In the genomic region with DNA sequence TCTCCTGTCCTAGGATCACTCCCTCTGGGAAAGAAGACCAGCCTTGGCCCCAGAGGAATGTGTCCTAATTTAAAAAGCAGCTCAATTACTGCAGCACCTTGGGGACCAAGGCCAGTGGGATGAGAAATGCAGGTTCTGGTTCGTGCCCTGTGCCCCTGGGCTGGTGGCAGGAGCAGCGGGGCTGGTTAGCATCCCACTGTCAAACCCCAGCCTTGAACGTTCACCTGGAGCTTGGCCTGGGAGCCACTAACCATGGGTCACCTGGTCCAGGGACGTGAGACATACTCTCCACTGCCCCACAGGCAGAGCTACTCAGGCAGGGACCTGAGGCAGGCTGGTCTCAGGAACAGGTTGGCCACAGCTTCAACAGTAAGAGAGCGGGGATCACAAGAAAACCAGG, we compare ENCODE assay signal across 17 cellular contexts. TPM values are rescaled to one million over a fixed set of nuclear protein-coding genes. Genes with fewer than 3 reads are reported as not detected.
A peak's percentile ranks its signal among the peaks of the same experiment; 100 is the strongest.
DNase-seq lines count a peak whose midpoint lies in the region; ATAC-seq, FAIRE-seq and TF ChIP-seq lines count a peak whose summit lies in the region.
"Had no signal": no experiment of that assay in that cellular context is flagged by ENCODE, and none has a peak within 500 bp of the region (broad histone marks: within the 10 kb centered on the region; RNA-seq: fewer than 3 reads in every experiment).

No MANE protein-coding gene starts in this region.

- no peaks in the 10 kb centered on the region for H3K79me2 ChIP-seq in H9 (ENCODE audit: insufficient read depth, low read length)
- H3K79me2 ChIP-seq in astrocyte (ENCODE audit: insufficient read depth, low read length) = no peaks in the 10 kb centered on the region

- H2BK15ac ChIP-seq in H9 (ENCODE audit: low read depth, low read length) = no peak overlapping the region

- H2BK120ac ChIP-seq in H9 (ENCODE audit: low read depth, low read length, poor library complexity, severe bottlenecking) = no peak overlapping the region

- H3K4me3 ChIP-seq in BLaER1 treated with 17β-estradiol and CSF1 and Interleukin-3, amounts not matched to agents 10 nM and 100 nM = no peak overlapping the region
- H3K4me3 ChIP-seq in astrocyte (ENCODE audit: insufficient read depth, low read depth, low read length) (no peak overlapping the region), psoas muscle (no peak overlapping the region)

- H2AFZ ChIP-seq in H9 (ENCODE audit: low read length) (no peak overlapping the region), astrocyte (ENCODE audit: low read depth, low read length) (no peak overlapping the region)

- H3K27ac Mint-ChIP-seq in H9 (no peak overlapping the region), astrocyte (ENCODE audit: unreplicated experiment) (peak overlapping the region; percentile 34), CD14-positive monocyte (no peak overlapping the region)
- H3K27ac Mint-ChIP-seq: activated naive CD8-positive, alpha-beta T cell; dendritic cell treated with granulocyte-macrophage colony-stimulating factor and Interleukin-4, amounts not matched to agents 40 ng/mL and 50 ng/mL, for 4 days had no signal

- H3K4me2 ChIP-seq in BLaER1 treated with 17β-estradiol and CSF1 and Interleukin-3, amounts not matched to agents 10 nM and 100 nM = peak overlapping the region; percentile 68 to 93 (median 82); a peak in 20 of 22 replicates
- H3K4me2 ChIP-seq in H9 (ENCODE audit: insufficient read depth, insufficient read length, low read length) (no peak overlapping the region), astrocyte (ENCODE audit: low read length) (peak overlapping the region; percentile 42)

- WGBS in H9 (ENCODE audit: extremely low coverage, insufficient read length, low lambda C conversion rate) = no CpG with 5 or more reads among the region's 5 CpGs
- WGBS in psoas muscle, 3 donors = 73 to 93% (median 74%) methylated on average over 5 of the region's 5 CpGs

- TF ChIP-seq CTCF in H9 (conservative IDR thresholded peaks at IDR 0.05) (no peak), astrocyte (IDR thresholded peaks at IDR 0.05; ENCODE audit: insufficient read depth, low read depth, low read length) (no peak), psoas muscle (IDR thresholded peaks at IDR 0.05) (no peak), CD14-positive monocyte (IDR thresholded peaks at IDR 0.05) (no peak)

- H3K14ac ChIP-seq in H9 (ENCODE audit: insufficient read depth, low read length) = no peak overlapping the region

- H3K56ac ChIP-seq in H9 (ENCODE audit: insufficient read length, low read depth, low read length) = no peak overlapping the region

- FAIRE-seq in astrocyte (lab: Jason Lieb, UNC) = no peak

- no peak overlapping the region for H3T11ph ChIP-seq in H9 (ENCODE audit: low read length)

- no peaks in the 10 kb centered on the region for H3K27me3 ChIP-seq in BLaER1 treated with 17β-estradiol and CSF1 and Interleukin-3, amounts not matched to agents 10 nM and 100 nM
- H3K27me3 ChIP-seq in H9 (ENCODE audit: insufficient read depth, low read length) (no peaks in the 10 kb centered on the region; the same call in 1 of the 2 replicates), astrocyte (ENCODE audit: insufficient read depth, low read length) (no peaks in the 10 kb centered on the region), psoas muscle (ENCODE audit: insufficient read depth in 3 of 3, low read length in 2 of 3) (no peaks in the 10 kb centered on the region)

- no peak for ATAC-seq in psoas muscle

- no peak overlapping the region for H4K5ac ChIP-seq in H9 (ENCODE audit: insufficient read length, low read depth, low read length)

- peak overlapping the region in 6 of 11 experiments; percentile 41 to 75 (median 58); a peak in 11 of 22 replicates for H3K27ac ChIP-seq in BLaER1 treated with 17β-estradiol and CSF1 and Interleukin-3, amounts not matched to agents 10 nM and 100 nM
- no peak overlapping the region for H3K27ac ChIP-seq in H9 (ENCODE audit: insufficient read length, low read depth, low read length)
- H3K27ac ChIP-seq in astrocyte (ENCODE audit: low read depth, low read length) = peak overlapping the region; percentile 17
- H3K27ac ChIP-seq in psoas muscle = peak overlapping the region; percentile 82
- H3K27ac ChIP-seq: foreskin keratinocyte had no signal

- H3K9me3 Mint-ChIP-seq in H9 (peaks cover 13 to 14% of the 10 kb centered on the region in 2 experiments), astrocyte (ENCODE audit: unreplicated experiment) (peaks cover 4% of the 10 kb centered on the region), CD14-positive monocyte (peaks cover 0 to 7% (median 1%) of the 10 kb centered on the region in 7 donors)
- H3K9me3 Mint-ChIP-seq: activated T-cell treated with anti-CD3 and anti-CD28 coated beads, Interleukin-2, amount 50 U/mL, for 4 hours; dendritic cell treated with granulocyte-macrophage colony-stimulating factor and Interleukin-4, amounts not matched to agents 40 ng/mL and 50 ng/mL, for 4 days had no signal

- H3K18ac ChIP-seq in H9 (ENCODE audit: insufficient read length, low read depth, low read length) = no peak overlapping the region

- no peak overlapping the region for H2AK5ac ChIP-seq in H9 (ENCODE audit: insufficient read length, low read length)

- no peaks in the 10 kb centered on the region for H3K23me2 ChIP-seq in H9 (ENCODE audit: insufficient read length, low read depth, low read length, poor library complexity, severe bottlenecking)

- H3K9me3 ChIP-seq in BLaER1 treated with 17β-estradiol and CSF1 and Interleukin-3, amounts not matched to agents 10 nM and 100 nM (replicated peaks in 1 of 11) = peaks cover 0 to 13% (median 9%) of the 10 kb centered on the region in 11 experiments; a peak in 10 of 22 replicates
- no peaks in the 10 kb centered on the region for H3K9me3 ChIP-seq in H9 (ENCODE audit: control insufficient read depth, low read depth, low read length)
- no peaks in the 10 kb centered on the region for H3K9me3 ChIP-seq in astrocyte (ENCODE audit: insufficient read depth, low read depth, low read length)
- no peaks in the 10 kb centered on the region for H3K9me3 ChIP-seq in psoas muscle

- H3K4me1 Mint-ChIP-seq in H9 (peaks cover 22 to 23% of the 10 kb centered on the region in 2 experiments), astrocyte (ENCODE audit: low read depth, unreplicated experiment) (peaks cover 20% of the 10 kb centered on the region), CD14-positive monocyte (peaks cover 7% of the 10 kb centered on the region)

- no peaks in the 10 kb centered on the region for H4K20me1 ChIP-seq in BLaER1 treated with 17β-estradiol and CSF1 and Interleukin-3, amounts not matched to agents 10 nM and 100 nM
- H4K20me1 ChIP-seq in H9 (ENCODE audit: control insufficient read depth, insufficient read depth, insufficient read length) (no peaks in the 10 kb centered on the region), astrocyte (ENCODE audit: insufficient read depth, low read length) (no peaks in the 10 kb centered on the region)

- peaks cover 23 to 46% (median 41%) of the 10 kb centered on the region in 10 experiments for H3K4me1 ChIP-seq in BLaER1 treated with 17β-estradiol and CSF1 and Interleukin-3, amounts not matched to agents 10 nM and 100 nM
- H3K4me1 ChIP-seq in H9 (ENCODE audit: insufficient read depth, low read length) (no peaks in the 10 kb centered on the region), astrocyte (ENCODE audit: insufficient read depth, low read length) (peaks cover 14% of the 10 kb centered on the region), psoas muscle (peaks cover 32% of the 10 kb centered on the region)

- intact Hi-C loops in psoas muscle (cut with DNase I) = loop anchor here (2.0 to 5.0 kb wide), 3 partner anchors 68 to 141 kb away; partner anchors contain the start of gene LRRC2 (in 1 of the 2)
- intact Hi-C loops in CD14-positive monocyte (cut with micrococcal nuclease) = loop anchor here (2.0 to 10.0 kb wide), 3 partner anchors 69 to 145 kb away; no protein-coding TSS in a partner anchor

- H3K36me3 ChIP-seq in BLaER1 treated with 17β-estradiol and CSF1 and Interleukin-3, amounts not matched to agents 10 nM and 100 nM = no peaks in the 10 kb centered on the region
- H3K36me3 ChIP-seq in astrocyte (ENCODE audit: insufficient read depth, low read length) (no peaks in the 10 kb centered on the region), psoas muscle (ENCODE audit: insufficient read depth in 1 of 2, low read depth in 1 of 2) (no peaks in the 10 kb centered on the region)

- H2BK12ac ChIP-seq in H9 (ENCODE audit: insufficient read length, low read depth, low read length) = no peak overlapping the region

- no peak overlapping the region for H3K4ac ChIP-seq in H9 (ENCODE audit: low read depth, low read length)

- peak overlapping the region in 4 of 11 experiments; percentile 15 to 57 (median 38); a peak in 7 of 22 replicates for H3K9ac ChIP-seq in BLaER1 treated with 17β-estradiol and CSF1 and Interleukin-3, amounts not matched to agents 10 nM and 100 nM
- H3K9ac ChIP-seq in H9 (ENCODE audit: extremely low read depth, insufficient read length, low read length) (no peak overlapping the region), astrocyte (ENCODE audit: low read length) (peak overlapping the region; percentile 21)

- H3K4me3 Mint-ChIP-seq in H9 (no peak overlapping the region), astrocyte (ENCODE audit: unreplicated experiment) (no peak overlapping the region), CD14-positive monocyte (peak overlapping the region in 1 of 2 donors; percentile 81)

- H2BK20ac ChIP-seq in H9 (ENCODE audit: low read depth, low read length, poor library complexity, severe bottlenecking) = no peak overlapping the region

- H2BK5ac ChIP-seq in H9 (ENCODE audit: insufficient read length, low read length) = no peak overlapping the region

- no peak overlapping the region for H4K91ac ChIP-seq in H9 (ENCODE audit: insufficient read length, low read depth, low read length)

- H3K27me3 Mint-ChIP-seq in H9 (ENCODE audit: low read depth) (peaks cover 8% of the 10 kb centered on the region; the same call in 1 of the 2 replicates), astrocyte (ENCODE audit: low read depth, unreplicated experiment) (peaks cover 12% of the 10 kb centered on the region), CD14-positive monocyte (ENCODE audit: low read depth in 3 of 3) (peaks cover under 1 to 6% (median 2%) of the 10 kb centered on the region in 3 donors)
- H3K27me3 Mint-ChIP-seq: activated naive CD8-positive, alpha-beta T cell had no signal

- H3K23ac ChIP-seq in H9 (ENCODE audit: insufficient read length, low read depth, low read length) = no peak overlapping the region

- peak; percentile 8 for DNase-seq in H9
- DNase-seq in astrocyte (ENCODE audit: low read depth) = no peak
- DNase-seq in psoas muscle = no peak
- DNase-seq in amygdala (lab: John Stamatoyannopoulos, UW) = no peak
- no peak for DNase-seq in activated naive CD4-positive, alpha-beta T cell treated with anti-CD3 and anti-CD28 coated beads, Interleukin-2, amount 50 U/mL, for 16 hours
- no peak for DNase-seq in CD14-positive monocyte (ENCODE audit: low spot score)
- DNase-seq in NCI-H1417 (lab: John Stamatoyannopoulos, UW) = no peak

- no peak overlapping the region for H4K8ac ChIP-seq in H9 (replicated peaks; ENCODE audit: insufficient read length, low read depth, low read length)

- H3K36me3 Mint-ChIP-seq in H9 (ENCODE audit: insufficient read depth in 1 of 3, low read depth in 3 of 3) (peaks cover 8 to 14% (median 8%) of the 10 kb centered on the region in 3 experiments), astrocyte (ENCODE audit: low read depth, unreplicated experiment) (peaks cover 1% of the 10 kb centered on the region), CD14-positive monocyte (no peaks in the 10 kb centered on the region)
- H3K36me3 Mint-ChIP-seq: activated naive CD8-positive, alpha-beta T cell had no signal

- no peaks in the 10 kb centered on the region for H3K79me1 ChIP-seq in H9 (ENCODE audit: insufficient read depth, low read depth, low read length, poor library complexity, severe bottlenecking)

RNA-seq across cellular contexts. Expression of gene RTP3, which starts 8.4 kb away (rescaled TPM):
- total RNA-seq in H9 (2021) = not detected in 2 replicates
- total RNA-seq in astrocyte = not detected in 2 replicates
- total RNA-seq in psoas muscle = not detected
- under 1 TPM in 1 of 3 donors, not detected in 2; 0.01 TPM for polyA plus RNA-seq in psoas muscle
- polyA plus RNA-seq in CD14-positive monocyte = not detected
- total RNA-seq: activated T-cell treated with anti-CD3 and anti-CD28 coated beads, Interleukin-2, amount 50 U/mL, for 4 hours; foreskin keratinocyte; left cardiac atrium; NCI-H460; renal cortical epithelial cell; urinary bladder had no signal
- polyA plus RNA-seq: foreskin keratinocyte, HepG2, urinary bladder had no signal

RNA-seq across cellular contexts. Expression of gene LTF, which starts 24.7 kb away (rescaled TPM):
- total RNA-seq in H9 (2021) (not detected in 2 replicates), astrocyte (not detected in 2 replicates), psoas muscle (1 to 10 TPM; 2.0 to 3.8 (median 3.2) TPM)
- polyA plus RNA-seq in psoas muscle (1 to 10 TPM in 1 of 3 donors, under 1 TPM in 2; 0.73 to 1.9 (median 0.94) TPM), CD14-positive monocyte (not detected)
- total RNA-seq: activated T-cell treated with anti-CD3 and anti-CD28 coated beads, Interleukin-2, amount 50 U/mL, for 4 hours; foreskin keratinocyte; HepG2; NCI-H460 had no signal
- polyA plus RNA-seq: foreskin keratinocyte, HepG2 had no signal
